In the genomic region with DNA sequence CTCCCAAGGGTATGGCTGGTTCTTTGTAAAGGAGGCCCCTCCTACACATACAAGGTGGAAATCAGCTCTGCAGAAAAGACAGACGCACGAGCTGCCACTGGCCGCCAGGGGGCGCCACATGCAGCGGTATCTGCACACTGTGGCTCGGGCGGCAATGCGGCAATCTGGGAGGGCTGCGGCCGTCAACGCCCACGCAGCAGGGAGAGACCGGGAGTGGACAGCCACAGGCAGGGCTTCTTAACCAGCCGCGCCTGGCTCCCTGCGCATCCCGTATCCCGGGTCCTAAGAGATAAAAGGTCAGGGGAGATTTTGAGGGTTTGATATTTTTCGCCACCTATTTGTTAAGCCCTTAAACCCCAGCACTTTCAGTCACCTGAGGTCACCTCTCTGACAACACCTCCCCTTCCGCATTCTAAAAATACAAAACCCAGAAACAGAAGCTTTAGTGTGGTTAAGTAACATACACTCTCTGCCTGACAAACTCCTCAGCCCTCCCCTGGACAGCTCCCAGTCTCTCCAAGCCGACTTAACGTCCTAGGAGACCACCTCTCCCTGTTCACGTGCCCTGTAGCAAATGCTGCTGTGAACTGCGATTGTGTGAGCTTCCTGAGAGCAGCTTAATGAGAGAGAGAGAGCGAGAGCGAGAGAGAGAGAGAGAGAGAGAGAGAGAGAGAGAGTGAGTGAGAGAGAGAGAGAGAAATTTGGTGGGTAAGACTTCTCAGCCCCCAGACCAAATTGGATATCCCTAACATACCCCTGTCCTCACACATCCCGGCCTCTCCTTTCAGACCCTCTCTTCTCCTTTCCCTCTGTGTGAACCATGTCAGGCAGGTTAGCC, we compare ENCODE assay signal across 8 cellular contexts.
DNase-seq lines count a peak whose midpoint lies in the region; ATAC-seq and TF ChIP-seq lines count a peak whose summit lies in the region.

No MANE protein-coding gene starts in this region.

- ATAC-seq in GM18873 (IDR thresholded peaks at IDR 0.05; ENCODE audit: low FRiP score, unreplicated experiment), result peak; percentile 70
- ATAC-seq in HG03135 (IDR thresholded peaks at IDR 0.05; ENCODE audit: unreplicated experiment), result peak; percentile 70

- TF ChIP-seq CTCF in AG10803 (conservative IDR thresholded peaks at IDR 0.05; ENCODE audit: low read length), result peak; percentile 76

- no peak overlapping the region for H3K4me3 ChIP-seq in AG10803 (ENCODE audit: low read length)

- peak; percentile 51 for DNase-seq in AG10803 (ENCODE audit: low read depth)
- DNase-seq in NCI-H2227 (lab: John Stamatoyannopoulos, UW; ENCODE audit: unreplicated experiment), result peak; percentile 95
- peak; percentile 80 for DNase-seq in activated CD4-positive, CD25-positive, alpha-beta regulatory T cell treated with anti-CD3 and anti-CD28 coated beads, Interleukin-2, amount 50 U/mL, for 16 hours (ENCODE audit: low read depth, low spot score)
- peak; percentile 88 for DNase-seq in central memory CD4-positive, alpha-beta T cell
- DNase-seq in islet precursor cell, result peak; percentile 96
- DNase-seq in stimulated activated CD4-positive, alpha-beta T cell treated with anti-CD3 and anti-CD28 coated beads, Interleukin-1b, Interleukin-23, amount 100 ng/mL, for 48 hours, result peak; percentile 87
